In the genomic region with DNA sequence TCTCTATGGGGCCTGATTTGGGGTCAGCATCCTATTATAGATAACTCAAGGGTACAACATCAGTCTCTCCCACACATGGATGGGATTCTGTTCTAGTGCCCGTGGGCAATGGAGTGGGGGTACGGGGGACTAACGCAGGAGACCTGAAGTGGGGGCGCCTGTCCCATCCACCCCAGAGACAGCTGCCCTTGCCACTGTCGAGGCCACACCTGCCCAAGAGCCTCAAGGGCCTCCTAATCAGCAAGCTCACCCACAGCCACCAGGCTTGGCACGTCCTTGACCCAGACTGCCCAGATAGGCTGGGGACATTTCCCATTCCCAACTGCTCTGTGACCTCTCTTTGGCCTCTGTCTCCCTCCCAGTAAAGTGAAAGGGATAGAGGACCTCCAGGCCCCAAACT, we compare ENCODE assay signal across 1 cellular context.
TF ChIP-seq lines count a peak whose summit lies in the region.

No MANE protein-coding gene starts in this region.

TF ChIP-seq in GM23338, 12 proteins besides CTCF, POLR2A, EP300 and RAD21:
- TF ChIP-seq ZNF331 (CRISPR knock-in tag; IDR thresholded peaks at IDR 0.05; ENCODE audit: low read depth) = no peak
- TF ChIP-seq ZNF114 (CRISPR knock-in tag; IDR thresholded peaks at IDR 0.05) = no peak
- TF ChIP-seq EZH2 (IDR thresholded peaks at IDR 0.05; ENCODE audit: low read depth, unreplicated experiment) = no peak
- no peak for TF ChIP-seq JUNB (IDR thresholded peaks at IDR 0.05; ENCODE audit: unreplicated experiment)
- TF ChIP-seq CREB1 (CRISPR knock-in tag; IDR thresholded peaks at IDR 0.05; ENCODE audit: low read depth) = no peak
- no peak for TF ChIP-seq POLR2AphosphoS5 (IDR thresholded peaks at IDR 0.05; ENCODE audit: low read depth)
- TF ChIP-seq REST (IDR thresholded peaks at IDR 0.05; ENCODE audit: unreplicated experiment) = no peak
